Comparison of ENCODE assay signal across 20 cellular contexts in the genomic region with DNA sequence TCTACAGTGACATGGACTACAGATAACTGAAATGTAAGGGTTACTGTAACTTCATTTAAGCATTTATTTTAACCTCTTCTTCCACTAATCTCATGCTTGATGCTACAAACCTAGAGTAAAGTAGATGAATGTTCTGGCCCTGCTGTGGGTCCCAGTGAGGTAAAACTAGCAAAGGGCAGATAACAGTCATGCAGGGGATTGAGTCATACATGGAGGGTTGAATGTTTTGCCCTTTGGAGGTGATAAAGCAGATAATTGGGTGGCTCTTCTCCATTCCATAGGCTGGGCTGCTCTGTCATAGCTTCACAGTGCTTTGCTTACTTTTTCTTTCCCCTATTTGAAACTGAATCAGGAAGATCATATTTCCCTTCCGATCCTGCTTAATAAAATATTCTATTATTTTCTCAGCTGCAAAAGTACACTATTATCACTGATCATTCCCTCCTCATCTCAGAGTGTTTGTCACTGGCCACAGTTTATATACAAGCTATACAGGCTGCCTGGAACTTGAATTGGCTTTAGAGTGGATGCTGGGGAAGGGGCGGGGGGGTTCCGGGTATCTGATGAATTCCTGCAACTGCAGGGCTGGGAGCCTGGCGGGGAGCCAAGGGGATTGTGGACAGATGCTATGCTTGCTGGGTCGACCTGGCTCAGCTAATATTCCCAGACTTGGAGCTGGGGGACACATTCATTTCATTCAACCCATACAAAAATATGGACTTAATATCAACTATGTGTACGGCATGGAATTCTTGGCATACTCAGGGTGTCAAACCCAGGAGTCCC.
DNase-seq lines count a peak whose midpoint lies in the region; ATAC-seq, FAIRE-seq and TF ChIP-seq lines count a peak whose summit lies in the region.
"Had no signal": no experiment of that assay in that cellular context is flagged by ENCODE, and none has a peak within 500 bp of the region (broad histone marks: within the 10 kb centered on the region; RNA-seq: fewer than 3 reads in every experiment).

No MANE protein-coding gene starts in this region.

- intact Hi-C loops in esophagus muscularis mucosa (cut with DNase I): no loop called here

- H3K27me3 ChIP-seq in esophagus muscularis mucosa: peaks cover 0 to 15% (median 0%) of the 10 kb centered on the region in 4 donors

- ATAC-seq in GM21447 (IDR thresholded peaks at IDR 0.05; ENCODE audit: unreplicated experiment) (no peak), GM18867 (IDR thresholded peaks at IDR 0.05; ENCODE audit: unreplicated experiment) (no peak), HG02678 (IDR thresholded peaks at IDR 0.05; ENCODE audit: unreplicated experiment) (no peak)
- ATAC-seq: activated CD8-positive, alpha-beta T cell treated with anti-CD3 and anti-CD28 coated beads for 36 hours; activated T-cell treated with anti-CD3 and anti-CD28 coated beads, Interleukin-2, amount 50 U/mL, for 4 hours; left lobe of liver had no signal

- 61% methylated on average over 6 of the region's 6 CpGs for WGBS in esophagus muscularis mucosa

- no peaks in the 10 kb centered on the region for H3K9me3 ChIP-seq in esophagus muscularis mucosa
- H3K9me3 ChIP-seq: prostate gland had no signal

- no peaks in the 10 kb centered on the region for H3K4me1 ChIP-seq in esophagus muscularis mucosa
- H3K4me1 ChIP-seq: prostate gland had no signal

- peak overlapping the region; percentile 50 for H3K4me3 ChIP-seq in GM12865 (ENCODE audit: low read depth, low read length)
- no peak overlapping the region for H3K4me3 ChIP-seq in esophagus muscularis mucosa
- H3K4me3 ChIP-seq: coronary artery, prostate gland, smooth muscle cell had no signal

- FAIRE-seq in GM12891 (lab: Jason Lieb, UNC): no peak
- FAIRE-seq: frontal cortex had no signal

- H3K27ac ChIP-seq in esophagus muscularis mucosa (replicated peaks in 1 of 4): no peak overlapping the region
- H3K27ac ChIP-seq: coronary artery, prostate gland had no signal

- no peak for TF ChIP-seq EP300 in esophagus muscularis mucosa (IDR thresholded peaks at IDR 0.05)

- TF ChIP-seq CTCF in GM12865 (IDR thresholded peaks at IDR 0.05; ENCODE audit: insufficient read depth, low read depth, low read length, missing control alignments) (no peak), esophagus muscularis mucosa (IDR thresholded peaks at IDR 0.05) (no peak)

- TF ChIP-seq POLR2A in esophagus muscularis mucosa (IDR thresholded peaks at IDR 0.05; ENCODE audit: low read depth) (no peak), GM12891 (IDR thresholded peaks at IDR 0.05; ENCODE audit: low read depth, low read length) (no peak)

- no peaks in the 10 kb centered on the region for H3K36me3 ChIP-seq in esophagus muscularis mucosa
- H3K36me3 ChIP-seq: prostate gland had no signal

- DNase-seq in GM12865 (ENCODE audit: low read depth) (peak; percentile 14), NCI-H1694 treated with DMSO at 0.1 percent for 48 hours (lab: John Stamatoyannopoulos, UW) (peak; percentile 92), NCI-H82 (lab: John Stamatoyannopoulos, UW) (peak; percentile 89), esophagus muscularis mucosa (ENCODE audit: extremely low spot score) (peak; percentile 84), GM12891 (ENCODE audit: insufficient read length, low spot score) (no peak)
- DNase-seq: activated B cell treated with CpG ODN at 0.5 μM for 24 hours; activated CD8-positive, alpha-beta T cell treated with anti-CD3 and anti-CD28 coated beads for 36 hours; activated T-cell treated with anti-CD3 and anti-CD28 coated beads, Interleukin-2, amount 50 U/mL, for 4 hours; CD8-positive, alpha-beta memory T cell; Karpas-422; NCI-H1436 treated with DMSO at 0.1 percent for 48 hours; Right ventricle myocardium superior had no signal

TF ChIP-seq in GM12891, 5 proteins besides CTCF, POLR2A, EP300 and RAD21:
- no peak for TF ChIP-seq POU2F2 (IDR thresholded peaks at IDR 0.05; ENCODE audit: low read depth, low read length)
- TF ChIP-seq PAX5 (IDR thresholded peaks at IDR 0.05; ENCODE audit: insufficient read depth, low read length, severe bottlenecking): no peak
- TF ChIP-seq SPI1 (IDR thresholded peaks at IDR 0.05; ENCODE audit: low read depth, low read length): no peak
- TF ChIP-seq POLR2AphosphoS5 (IDR thresholded peaks at IDR 0.05; ENCODE audit: low read depth, low read length): no peak
- TF ChIP-seq TAF1 (IDR thresholded peaks at IDR 0.05; ENCODE audit: low read depth, low read length): no peak
